Comparison of ENCODE assay signal across 25 cellular contexts in the genomic region with DNA sequence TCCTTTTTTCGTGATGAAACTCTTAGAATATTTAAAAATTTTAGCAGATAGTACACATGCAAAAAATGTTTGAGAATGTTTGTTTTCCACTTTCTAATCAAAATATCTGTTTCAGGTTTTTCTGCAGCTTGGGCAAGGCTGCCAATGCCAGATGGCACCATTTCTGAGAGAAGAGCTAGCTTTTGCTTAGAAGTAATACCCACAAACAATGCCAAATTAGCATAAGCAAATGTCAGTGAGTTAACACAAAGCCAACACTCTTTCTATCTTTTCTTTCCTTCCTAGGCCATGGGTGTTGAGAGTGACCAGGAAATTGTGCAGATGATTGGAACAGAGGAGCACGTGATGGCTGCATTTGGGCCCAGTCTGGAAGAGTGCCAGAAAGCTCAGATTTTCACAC.
"Had no signal": no experiment of that assay in that cellular context is flagged by ENCODE, and none has a peak within 500 bp of the region (broad histone marks: within the 10 kb centered on the region; RNA-seq: fewer than 3 reads in every experiment).

No MANE protein-coding gene starts in this region.

- H2AFZ ChIP-seq: hepatocyte had no signal

- H3K27ac Mint-ChIP-seq: memory B cell; natural killer cell treated with Interleukin-12 subunit alpha and Interleukin-12 subunit beta and Interleukin-15 and Interleukin-18, amount 100 ng/mL, for 72 hours; stimulated activated naive CD8-positive, alpha-beta T cell treated with anti-CD3 and anti-CD28 coated beads, Interleukin-15, amount 100 ng/mL, for 72 hours had no signal

- ATAC-seq: foreskin keratinocyte; gastroesophageal sphincter; heart left ventricle; left lobe of liver; natural killer cell treated with Interleukin-12 subunit alpha and Interleukin-12 subunit beta and Interleukin-15 and Interleukin-18, amount 100 ng/mL, for 72 hours; pancreas; right lobe of liver; stimulated activated naive CD8-positive, alpha-beta T cell treated with anti-CD3 and anti-CD28 coated beads, Interleukin-15, amount 100 ng/mL, for 72 hours had no signal

- H3K4me1 ChIP-seq: esophagus muscularis mucosa, foreskin keratinocyte, gastroesophageal sphincter, heart left ventricle, pancreas, right lobe of liver, suprapubic skin, vagina had no signal

- H3K4me3 Mint-ChIP-seq: memory B cell; natural killer cell treated with Interleukin-12 subunit alpha and Interleukin-12 subunit beta and Interleukin-15 and Interleukin-18, amount 100 ng/mL, for 72 hours; neural crest cell; stimulated activated naive CD8-positive, alpha-beta T cell treated with anti-CD3 and anti-CD28 coated beads, Interleukin-15, amount 100 ng/mL, for 72 hours had no signal

- H3K4me2 ChIP-seq: hepatocyte had no signal

- H3K79me2 ChIP-seq: hepatocyte had no signal

- H3K27me3 ChIP-seq: esophagus muscularis mucosa, foreskin keratinocyte, gastroesophageal sphincter, heart left ventricle, hepatocyte, neutrophil, pancreas, right lobe of liver, suprapubic skin, vagina had no signal

- H3K27ac ChIP-seq: esophagus muscularis mucosa, foreskin keratinocyte, gastroesophageal sphincter, heart left ventricle, hepatocyte, neutrophil, pancreas, right lobe of liver, suprapubic skin, vagina had no signal

- H3K27me3 Mint-ChIP-seq: memory B cell; natural killer cell treated with Interleukin-12 subunit alpha and Interleukin-12 subunit beta and Interleukin-15 and Interleukin-18, amount 100 ng/mL, for 72 hours; stimulated activated naive CD8-positive, alpha-beta T cell treated with anti-CD3 and anti-CD28 coated beads, Interleukin-15, amount 100 ng/mL, for 72 hours had no signal

- H3K4me1 Mint-ChIP-seq: memory B cell had no signal

- H3K4me3 ChIP-seq: esophagus muscularis mucosa, gastroesophageal sphincter, heart left ventricle, hepatocyte, lung, pancreas, right lobe of liver, suprapubic skin, vagina had no signal

- H3K9me3 Mint-ChIP-seq: memory B cell; natural killer cell treated with Interleukin-12 subunit alpha and Interleukin-12 subunit beta and Interleukin-15 and Interleukin-18, amount 100 ng/mL, for 72 hours; stimulated activated naive CD8-positive, alpha-beta T cell treated with anti-CD3 and anti-CD28 coated beads, Interleukin-15, amount 100 ng/mL, for 72 hours had no signal

- DNase-seq: dermis blood vessel endothelial cell; effector memory CD4-positive, alpha-beta T cell; foreskin keratinocyte; heart left ventricle; kidney; pancreas; right lobe of liver; small intestine; stimulated activated CD4-positive, alpha-beta T cell treated with anti-CD3 and anti-CD28 coated beads, Interleukin-15, amount 100 ng/mL, for 24 hours; stimulated activated CD4-positive, alpha-beta T cell treated with anti-CD3 and anti-CD28 coated beads, Interleukin-4, amount 100 ng/mL, for 1 hour; stimulated activated CD8-positive, alpha-beta memory T cell treated with anti-CD3 and anti-CD28 coated beads, Interleukin-4, amount 100 ng/mL, for 48 hours; stimulated activated naive CD4-positive, alpha-beta T cell; stimulated activated naive CD8-positive, alpha-beta T cell treated with anti-CD3 and anti-CD28 coated beads, Interleukin-15, amount 100 ng/mL, for 72 hours; trophoblast cell had no signal
